Comparison of ENCODE assay signal across 8 cellular contexts in genomic region chr9:121353246-121353975, GRCh38. TPM values are rescaled to one million over a fixed set of nuclear protein-coding genes. Genes with fewer than 3 reads are reported as not detected.
DNase-seq lines count a peak whose midpoint lies in the region; ATAC-seq and TF ChIP-seq lines count a peak whose summit lies in the region.

No MANE protein-coding gene starts in this region.

- no peaks in the 10 kb centered on the region for H3K36me3 ChIP-seq in hepatocyte (replicated peaks; ENCODE audit: insufficient read depth, low read depth)
- H3K36me3 ChIP-seq in stomach smooth muscle (ENCODE audit: control insufficient read depth in 2 of 2, insufficient read depth in 2 of 2, low read length in 2 of 2) = peaks cover 22 to 41% of the 10 kb centered on the region in 2 donors
- H3K36me3 ChIP-seq in WERI-Rb-1 = no peaks in the 10 kb centered on the region
- peaks cover 7% of the 10 kb centered on the region for H3K36me3 ChIP-seq in BE2C

- H3K36me3 Mint-ChIP-seq in WTC11 = peaks cover 9% of the 10 kb centered on the region

- no peaks in the 10 kb centered on the region for H3K9me3 Mint-ChIP-seq in WTC11

- H3K9ac ChIP-seq in stomach smooth muscle (ENCODE audit: low read length in 2 of 2) = no peak overlapping the region

- peaks cover 13% of the 10 kb centered on the region for H3K4me1 Mint-ChIP-seq in WTC11

- DNase-seq in WTC11 (ENCODE audit: low spot score) (no peak), hepatocyte (ENCODE audit: low spot score) (no peak), NCI-H82 treated with DMSO at 0.1 percent for 48 hours (lab: John Stamatoyannopoulos, UW; ENCODE audit: unreplicated experiment) (no peak), WERI-Rb-1 (no peak), BE2C (no peak)

- no peak overlapping the region for H3K4me3 ChIP-seq in hepatocyte
- no peak overlapping the region for H3K4me3 ChIP-seq in stomach smooth muscle (ENCODE audit: low read length in 2 of 2)
- no peak overlapping the region for H3K4me3 ChIP-seq in WERI-Rb-1 (ENCODE audit: low read depth, low read length)
- H3K4me3 ChIP-seq in BE2C (ENCODE audit: low read depth, low read length) = no peak overlapping the region

- no peak for TF ChIP-seq CTCF in WTC11 (IDR thresholded peaks at IDR 0.05)
- no peak for TF ChIP-seq CTCF in hepatocyte (IDR thresholded peaks at IDR 0.05; ENCODE audit: poor library complexity)
- TF ChIP-seq CTCF in WERI-Rb-1 (IDR thresholded peaks at IDR 0.05; ENCODE audit: low read depth, low read length) = no peak
- TF ChIP-seq CTCF in BE2C (IDR thresholded peaks at IDR 0.05; ENCODE audit: low read depth, low read length) = no peak

- H2AFZ ChIP-seq in hepatocyte = no peak overlapping the region

- ATAC-seq in GM19043 (IDR thresholded peaks at IDR 0.05; ENCODE audit: low read depth, unreplicated experiment) (peak; percentile 100), HG02938 (IDR thresholded peaks at IDR 0.05; ENCODE audit: unreplicated experiment) (peak; percentile 97), WTC11 (peak; percentile 41; the same call in 1 of the 2 replicates)

- no peaks in the 10 kb centered on the region for H4K20me1 ChIP-seq in hepatocyte (ENCODE audit: insufficient read depth, poor library complexity, severe bottlenecking)

- H3K27ac ChIP-seq in hepatocyte (peak overlapping the region; percentile 68), stomach smooth muscle (ENCODE audit: low read length) (peak overlapping the region; percentile 53), WERI-Rb-1 (no peak overlapping the region)

- H3K4me1 ChIP-seq in hepatocyte (ENCODE audit: insufficient read depth) = peaks cover 26% of the 10 kb centered on the region
- peaks cover 44% of the 10 kb centered on the region for H3K4me1 ChIP-seq in stomach smooth muscle (ENCODE audit: control insufficient read depth, insufficient read depth, low read length)
- H3K4me1 ChIP-seq in BE2C = peaks cover 8% of the 10 kb centered on the region

- peak overlapping the region; percentile 14; the same call in 1 of the 2 replicates for H3K27ac Mint-ChIP-seq in WTC11

- H3K4me2 ChIP-seq in hepatocyte = no peak overlapping the region

- CTCF ChIA-PET in WTC11 (lab: Charles Lee) = interaction anchor here (0.6 to 1.8 kb wide), 2 partner anchors 33 to 285 kb away, joined by 3 to 11 read pairs; no protein-coding TSS in a partner anchor

- 89% methylated on average over 9 of the region's 9 CpGs for WGBS in hepatocyte (ENCODE audit: low lambda C conversion rate, missing lambda C conversion rate)

- H3K79me2 ChIP-seq in hepatocyte = peaks cover 7% of the 10 kb centered on the region

- H3K4me3 Mint-ChIP-seq in WTC11 = no peak overlapping the region

- no peaks in the 10 kb centered on the region for H3K27me3 Mint-ChIP-seq in WTC11 (ENCODE audit: low read depth)

- no peaks in the 10 kb centered on the region for H3K9me2 ChIP-seq in hepatocyte (replicated peaks; ENCODE audit: insufficient read depth)

- H3K9me3 ChIP-seq in hepatocyte (ENCODE audit: low read depth) = no peaks in the 10 kb centered on the region
- H3K9me3 ChIP-seq in stomach smooth muscle (ENCODE audit: control insufficient read depth in 2 of 2, low read length in 2 of 2) = no peaks in the 10 kb centered on the region
- H3K9me3 ChIP-seq in WERI-Rb-1 (ENCODE audit: severe bottlenecking) = no peaks in the 10 kb centered on the region
- H3K9me3 ChIP-seq in BE2C = no peaks in the 10 kb centered on the region

- POLR2A ChIA-PET in WTC11 (lab: Charles Lee) = no interaction called here

- H3K27me3 ChIP-seq in hepatocyte (no peaks in the 10 kb centered on the region), stomach smooth muscle (ENCODE audit: control insufficient read depth in 1 of 2, insufficient read depth in 2 of 2, low read length in 2 of 2) (no peaks in the 10 kb centered on the region), WERI-Rb-1 (ENCODE audit: insufficient read depth, low read depth, severe bottlenecking) (no peaks in the 10 kb centered on the region), BE2C (no peaks in the 10 kb centered on the region)

TF ChIP-seq in WTC11, 78 proteins besides CTCF, POLR2A, EP300 and RAD21 (continues in another document):
- TF ChIP-seq PRDM15 (CRISPR knock-in tag; IDR thresholded peaks at IDR 0.05) (no peak), E2F4 (CRISPR knock-in tag; IDR thresholded peaks at IDR 0.05; ENCODE audit: borderline replicate concordance, low read depth) (no peak), ATF6 (CRISPR knock-in tag; IDR thresholded peaks at IDR 0.05) (no peak), USF1 (CRISPR knock-in tag; IDR thresholded peaks at IDR 0.05) (no peak), ELF4 (CRISPR knock-in tag; IDR thresholded peaks at IDR 0.05; ENCODE audit: low read depth) (no peak), JAZF1 (CRISPR knock-in tag; IDR thresholded peaks at IDR 0.05) (no peak), TP53 (CRISPR knock-in tag; IDR thresholded peaks at IDR 0.05) (no peak), JUN (CRISPR knock-in tag; IDR thresholded peaks at IDR 0.05) (no peak), CREM (CRISPR knock-in tag; IDR thresholded peaks at IDR 0.05) (no peak), HMGA2 (CRISPR knock-in tag; IDR thresholded peaks at IDR 0.05) (no peak)

RNA-seq across cellular contexts. Expression of gene STOM, which starts 16.6 kb away (rescaled TPM):
- 29.6 to 32.9 TPM (median 30.1 TPM) in 3 replicates for total RNA-seq in WTC11 (2021)
- 130 and 156 TPM in 2 replicates for total RNA-seq in hepatocyte
- polyA plus RNA-seq in hepatocyte = 85.5 and 93.7 TPM in 2 replicates
- polyA plus RNA-seq in BE2C (2012; ENCODE audit: insufficient read depth, insufficient read length, low read depth) = 41.8 TPM

Comparison
In these comparisons a context has a peak if more than half of its experiments do, and no peak if none do; other contexts are left out.
1. ATAC-seq: peak in every context shown above with its lines; median percentile 100 in GM19043; 97 in HG02938; 41 in WTC11.